In the genomic region with DNA sequence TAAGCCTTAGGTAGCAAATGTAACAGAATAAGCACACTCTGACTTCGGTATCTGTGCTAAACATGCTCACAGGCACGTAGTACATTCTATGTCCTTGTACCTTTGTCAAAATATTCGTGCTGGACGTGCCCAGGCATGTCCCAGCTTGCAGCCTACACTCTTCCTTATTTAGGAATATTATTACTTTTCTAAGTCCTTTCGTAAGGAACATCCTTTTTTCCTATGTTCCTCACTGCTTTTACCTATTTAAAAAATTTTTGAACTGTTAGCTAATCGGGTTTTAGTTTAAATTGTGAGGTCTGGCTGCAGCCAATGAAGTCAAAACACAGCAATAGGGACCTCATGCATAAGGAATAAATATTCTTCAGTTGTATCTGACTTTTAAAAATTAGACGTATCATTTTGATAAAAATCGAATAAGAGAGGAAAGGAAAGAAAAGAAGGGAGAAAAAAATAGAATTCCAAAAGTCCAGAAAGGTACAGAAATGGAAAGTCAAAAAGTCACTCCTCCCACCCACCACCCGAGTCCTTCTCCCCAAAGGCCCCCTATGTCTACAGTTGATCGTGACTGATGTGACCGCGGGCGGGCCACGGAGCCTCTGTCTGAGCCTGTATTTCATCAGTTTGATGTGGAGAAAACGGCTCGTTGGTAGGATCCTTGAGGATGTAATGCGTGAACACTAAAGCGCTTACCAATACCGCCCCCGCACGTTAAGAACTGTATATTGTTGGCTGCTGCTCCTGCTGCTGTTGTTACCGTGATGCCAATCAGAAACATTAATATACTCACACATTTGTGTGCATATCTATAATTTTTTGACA, we compare ENCODE assay signal across 8 cellular contexts. TPM values are rescaled to one million over a fixed set of nuclear protein-coding genes. Genes with fewer than 3 reads are reported as not detected.
A peak's percentile ranks its signal among the peaks of the same experiment; 100 is the strongest.
DNase-seq lines count a peak whose midpoint lies in the region; ATAC-seq, FAIRE-seq and TF ChIP-seq lines count a peak whose summit lies in the region.

No MANE protein-coding gene starts in this region.

- TF ChIP-seq POLR2A in GM12892 (IDR thresholded peaks at IDR 0.05; ENCODE audit: low read depth, low read length) = peak; percentile 35
- no peak for TF ChIP-seq POLR2A in GM12878 (IDR thresholded peaks at IDR 0.05; ENCODE audit: low read depth, low read length)

- H3K9me3 ChIP-seq in PC-9 (ENCODE audit: insufficient read depth, low read depth) (no peaks in the 10 kb centered on the region), GM12878 (replicated peaks; ENCODE audit: control insufficient read depth, insufficient read depth, low read length) (no peaks in the 10 kb centered on the region; the same call in 2 of the 3 replicates)

- H3K36me3 ChIP-seq in PC-9 (ENCODE audit: low read depth) (no peaks in the 10 kb centered on the region), GM12878 (ENCODE audit: control insufficient read depth in 2 of 2, insufficient read depth in 2 of 2, low read length in 1 of 2) (peaks cover 0 to 1% of the 10 kb centered on the region in 2 experiments; a peak in 2 of 4 replicates)

- H3K9ac ChIP-seq in GM12878 (ENCODE audit: control insufficient read depth, insufficient read depth, low read length) = peak overlapping the region; percentile 75

- BruUV-seq in PC-9 (replicated peaks; lab: Mats Ljungman, UMichigan) = TSS peak; percentile 64
- BruUV-seq in GM12878 (replicated peaks; lab: Mats Ljungman, UMichigan) = TSS peak; percentile 85

- H3K9me2 ChIP-seq in PC-9 (ENCODE audit: insufficient read depth) = no peaks in the 10 kb centered on the region

- TF ChIP-seq EP300 in GM12878 (IDR thresholded peaks at IDR 0.05; ENCODE audit: borderline replicate concordance in 1 of 2, control insufficient read depth in 1 of 2, low read depth in 2 of 2, low read length in 2 of 2) = no peak; a peak in 1 of 4 replicates

- H3K27me3 ChIP-seq in PC-9 (ENCODE audit: insufficient read depth, low read depth) (no peaks in the 10 kb centered on the region), GM12878 (replicated peaks in 1 of 2; ENCODE audit: control insufficient read depth in 2 of 2, insufficient read depth in 2 of 2, low read length in 1 of 2) (no peaks in the 10 kb centered on the region)

- TF ChIP-seq CTCF in PC-9 (conservative IDR thresholded peaks at IDR 0.05) = peak; percentile 65
- TF ChIP-seq CTCF in GM12878 (IDR thresholded peaks at IDR 0.05 in 2 of 3, conservative IDR thresholded peaks at IDR 0.05 in 1 of 3; ENCODE audit: control insufficient read depth in 2 of 3, extremely low read depth in 1 of 3, insufficient read depth in 1 of 3, low read depth in 3 of 3, low read length in 3 of 3) = peak; percentile 49 to 67 (median 54)

- H3K27ac ChIP-seq in PC-9 = peak overlapping the region; percentile 86
- peak overlapping the region; percentile 97 for H3K27ac ChIP-seq in GM12878 (ENCODE audit: control insufficient read depth, insufficient read depth)

- H3K4me1 ChIP-seq in PC-9 (replicated peaks; ENCODE audit: insufficient read depth) = peaks cover 23% of the 10 kb centered on the region
- peaks cover 17% of the 10 kb centered on the region for H3K4me1 ChIP-seq in GM12878 (ENCODE audit: control insufficient read depth, insufficient read depth, low read length)

- no peaks in the 10 kb centered on the region for H3K79me2 ChIP-seq in PC-9 (ENCODE audit: low read depth)
- no peaks in the 10 kb centered on the region for H3K79me2 ChIP-seq in GM12878 (ENCODE audit: control insufficient read depth, insufficient read depth, low read length)

- peak; percentile 32; the same call in 1 of the 2 replicates for TF ChIP-seq RAD21 in GM12878 (IDR thresholded peaks at IDR 0.05; ENCODE audit: insufficient read depth, low read depth, low read length)

- peak; percentile 14 for ATAC-seq in HG02623 (IDR thresholded peaks at IDR 0.05; ENCODE audit: unreplicated experiment)
- ATAC-seq in GM12878 = peak; percentile 55

- WGBS in GM12878 (ENCODE audit: insufficient coverage, insufficient replicate concordance, low lambda C conversion rate, missing lambda C conversion rate) = under 1% methylated on average over 22 of the region's 22 CpGs

- H3K4me2 ChIP-seq in PC-9 (peak overlapping the region; percentile 97), GM12878 (ENCODE audit: control insufficient read depth, insufficient read depth) (peak overlapping the region; percentile 90)

- H2AFZ ChIP-seq in PC-9 (peak overlapping the region; percentile 73), GM12878 (ENCODE audit: control insufficient read depth, low read depth, low read length) (0 out of 2 replicates have a peak overlapping the region, but pooled peaks have one; percentile 9)

- peak overlapping the region; percentile 67 for H3K4me3 ChIP-seq in PC-9
- peak overlapping the region; percentile 68 for H3K4me3 ChIP-seq in GM12878

- CTCF ChIA-PET in PC-9 (lab: Charles Lee) = interaction anchor here (0.6 to 5.1 kb wide), 2 partner anchors 33 to 38 kb away, joined by 3 to 37 read pairs; no protein-coding TSS in a partner anchor
- CTCF ChIA-PET in GM12878 (lab: Yijun Ruan, JAX) = interaction anchor here (0.9 to 13.6 kb wide), 9 partner anchors 12 to 167 kb away, joined by 3 to 523 read pairs (median 7); partner anchors contain the start of genes BRI3BP and UBC

- FAIRE-seq in GM12892 (lab: Jason Lieb, UNC) (peak; percentile 83), GM12878 (lab: Jason Lieb, UNC) (no peak)

- SMC1A ChIA-PET in GM12878 (lab: Charles Lee; ENCODE audit: uncharacterized antibody, unreplicated experiment) = interaction anchor here (1.2 to 9.3 kb wide), 9 partner anchors 12 to 164 kb away, joined by 3 to 294 read pairs (median 8); partner anchors contain the start of gene UBC

- intact Hi-C loops in PC-9 (cut with micrococcal nuclease; ENCODE audit: unreplicated experiment) = loop anchor here (1.0 to 2.0 kb wide), 3 partner anchors 11 to 72 kb away; no protein-coding TSS in a partner anchor
- intact Hi-C loops in GM12878 (cut with micrococcal nuclease; ENCODE audit: unreplicated experiment) = loop anchor here (1.0 to 2.0 kb wide), 3 partner anchors 22 to 55 kb away; partner anchors contain the start of gene DHX37

- H3F3A ChIP-seq in PC-9 (ENCODE audit: insufficient read depth, low read depth) = peaks cover 55% of the 10 kb centered on the region

- POLR2A ChIA-PET in PC-9 (lab: Charles Lee; ENCODE audit: unreplicated experiment) = interaction anchor here (0.5 to 2.0 kb wide), 2 partner anchors 10 to 21 kb away, joined by 4 to 15 read pairs; no protein-coding TSS in a partner anchor
- POLR2A ChIA-PET in GM12878 (lab: Charles Lee) = interaction anchor here (0.6 to 10.2 kb wide), 7 partner anchors 18 to 144 kb away, joined by 3 to 346 read pairs (median 10); partner anchors contain the start of genes BRI3BP and UBC

- H4K20me1 ChIP-seq in PC-9 (ENCODE audit: insufficient read depth) (0 out of 2 replicates have a peak, but pooled peaks cover 4% of the 10 kb centered on the region), GM12878 (ENCODE audit: control insufficient read depth, insufficient read depth) (no peaks in the 10 kb centered on the region)

- RAD21 ChIA-PET in GM12878 (lab: Charles Lee; ENCODE audit: unreplicated experiment) = interaction anchor here (0.9 to 8.4 kb wide), 13 partner anchors 11 to 589 kb away, joined by 3 to 246 read pairs (median 8); partner anchors contain the start of genes BRI3BP and UBC

- no peak for DNase-seq in GM12892 (ENCODE audit: insufficient read length)
- peak in 1 of 2 experiments; percentile 61 for DNase-seq in PC-9
- peak; percentile 55 for DNase-seq in GM12878 (ENCODE audit: low read depth, low spot score)
- DNase-seq in inferior parietal cortex (ENCODE audit: extremely low spot score) = peak; percentile 78
- DNase-seq in stimulated activated CD4-positive, alpha-beta T cell treated with anti-CD3 and anti-CD28 coated beads, Interleukin-2, amount 100 ng/mL, for 24 hours = peak; percentile 51 to 62
- no peak for DNase-seq in NK-92 treated with Interleukin-12 subunit alpha and Interleukin-12 subunit beta, amount 100 ng/mL, for 24 hours (lab: John Stamatoyannopoulos, UW)
- no peak for DNase-seq in DMS114 treated with DMSO at 0.1 percent for 48 hours (lab: John Stamatoyannopoulos, UW; ENCODE audit: unreplicated experiment)

- in situ Hi-C loops in GM12878 (cut with MboI) = no loop called here

RNA-seq across cellular contexts. Expression of gene UBC, which starts 24.4 kb away (rescaled TPM):
- 929 TPM for polyA plus RNA-seq in GM12892 (2012; ENCODE audit: missing spikeins)
- total RNA-seq in PC-9 (2021) = 748 and 783 TPM in 2 replicates
- total RNA-seq in GM12878 (2013; cell fraction: nucleolus; rRNA removed) = 329 and 366 TPM in 2 replicates
- total RNA-seq in GM12878 (2014; rRNA removed) = 883 and 944 TPM in 2 replicates
- 816 and 821 TPM in 2 replicates for total RNA-seq in GM12878 (2014; rRNA removed; fragmentation: Illumina TruSeq; extraction: Trizol)
- 736 and 799 TPM in 2 replicates for total RNA-seq in GM12878 (2021)
- 1,550 TPM for polyA plus RNA-seq in GM12878 (2011; ENCODE audit: low read depth)
- polyA plus RNA-seq in GM12878 (2011; rRNA removed) = 1,270 and 1,666 TPM in 2 replicates
- polyA plus RNA-seq in GM12878 (2011; cell fraction: cytosol; rRNA removed) = 1,638 and 1,774 TPM in 2 replicates
- 1,319 and 1,377 TPM in 2 replicates for polyA plus RNA-seq in GM12878 (2011; cell fraction: nucleus; rRNA removed)
- polyA plus RNA-seq in GM12878 (2012) = 962 and 1,441 TPM in 2 replicates
- polyA plus RNA-seq in GM12878 (2014; fragmentation: Illumina TruSeq; extraction: Trizol) = 973 and 1,123 TPM in 2 replicates
- 1,000 to 10,000 TPM in 1 of 2 experiments, 100 to 1,000 TPM in 1; 785 to 1,214 TPM for polyA plus RNA-seq in GM12878 (2014; fragmentation: Nextera tagmentation; extraction: Ambion mirVana)
- 610 and 653 TPM in 2 replicates for polyA plus RNA-seq in GM12878 (2014; rRNA removed)
- 100 to 1,000 TPM; 866 to 909 TPM for polyA plus RNA-seq in GM12878 (2016; fragmentation: Nextera tagmentation; extraction: Ambion mirVana)
- polyA minus RNA-seq in GM12878 (2011; rRNA and poly(A)+ RNA removed) = 980 and 1,147 TPM in 2 replicates
- polyA minus RNA-seq in GM12878 (2011; cell fraction: cytosol; rRNA and poly(A)+ RNA removed) = 232 and 279 TPM in 2 replicates
- 143 and 182 TPM in 2 replicates for polyA minus RNA-seq in GM12878 (2011; cell fraction: nucleus; rRNA and poly(A)+ RNA removed)

RNA-seq across cellular contexts. Expression of gene DHX37, which starts 50.1 kb away (rescaled TPM):
- 10.7 TPM for polyA plus RNA-seq in GM12892 (2012; ENCODE audit: missing spikeins)
- 19.5 and 20.2 TPM in 2 replicates for total RNA-seq in PC-9 (2021)
- 51.4 and 67.6 TPM in 2 replicates for total RNA-seq in GM12878 (2013; cell fraction: nucleolus; rRNA removed)
- total RNA-seq in GM12878 (2014; rRNA removed) = 29.0 and 32.5 TPM in 2 replicates
- total RNA-seq in GM12878 (2014; rRNA removed; fragmentation: Illumina TruSeq; extraction: Trizol) = 12.8 and 15.5 TPM in 2 replicates
- 40.7 and 45.5 TPM in 2 replicates for total RNA-seq in GM12878 (2021)
- 6.4 TPM for polyA plus RNA-seq in GM12878 (2011; ENCODE audit: low read depth)
- 4.4 and 11.8 TPM in 2 replicates for polyA plus RNA-seq in GM12878 (2011; rRNA removed)
- polyA plus RNA-seq in GM12878 (2011; cell fraction: cytosol; rRNA removed) = 12.9 and 16.4 TPM in 2 replicates
- polyA plus RNA-seq in GM12878 (2011; cell fraction: nucleus; rRNA removed) = 57.1 and 82.7 TPM in 2 replicates
- 16.8 and 20.4 TPM in 2 replicates for polyA plus RNA-seq in GM12878 (2012)
- polyA plus RNA-seq in GM12878 (2014; fragmentation: Illumina TruSeq; extraction: Trizol) = 4.5 and 12.5 TPM in 2 replicates
- under 1 TPM; 0.21 to 0.84 TPM for polyA plus RNA-seq in GM12878 (2014; fragmentation: Nextera tagmentation; extraction: Ambion mirVana)
- 24.3 and 28.5 TPM in 2 replicates for polyA plus RNA-seq in GM12878 (2014; rRNA removed)
- polyA plus RNA-seq in GM12878 (2016; fragmentation: Nextera tagmentation; extraction: Ambion mirVana) = 10 to 100 TPM; 29.9 to 31.5 TPM
- polyA minus RNA-seq in GM12878 (2011; rRNA and poly(A)+ RNA removed) = 16.5 and 29.9 TPM in 2 replicates
- polyA minus RNA-seq in GM12878 (2011; cell fraction: cytosol; rRNA and poly(A)+ RNA removed) = 13.2 and 14.7 TPM in 2 replicates
- polyA minus RNA-seq in GM12878 (2011; cell fraction: nucleus; rRNA and poly(A)+ RNA removed) = 16.6 and 36.5 TPM in 2 replicates

RNA-seq across cellular contexts. Expression of gene BRI3BP, which starts 54.6 kb away (rescaled TPM):
- polyA plus RNA-seq in GM12892 (2012; ENCODE audit: missing spikeins) = 19.7 TPM
- total RNA-seq in PC-9 (2021) (11.6 and 19.4 TPM in 2 replicates), GM12878 (2014; rRNA removed) (29.3 and 31.7 TPM in 2 replicates), GM12878 (2014; rRNA removed; fragmentation: Illumina TruSeq; extraction: Trizol) (28.7 and 30.1 TPM in 2 replicates), GM12878 (2021) (33.3 and 37.0 TPM in 2 replicates)
- 27.0 and 27.3 TPM in 2 replicates for total RNA-seq in GM12878 (2013; cell fraction: nucleolus; rRNA removed)
- polyA plus RNA-seq in GM12878 (2011; ENCODE audit: low read depth) = 8.5 TPM
- polyA plus RNA-seq in GM12878 (2011; rRNA removed) (27.6 and 33.0 TPM in 2 replicates), GM12878 (2014; fragmentation: Illumina TruSeq; extraction: Trizol) (30.3 and 31.9 TPM in 2 replicates), GM12878 (2014; fragmentation: Nextera tagmentation; extraction: Ambion mirVana) (10 to 100 TPM; 15.1 to 22.6 TPM), GM12878 (2014; rRNA removed) (24.3 and 24.6 TPM in 2 replicates), GM12878 (2016; fragmentation: Nextera tagmentation; extraction: Ambion mirVana) (10 to 100 TPM; 11.5 to 33.5 TPM)
- polyA plus RNA-seq in GM12878 (2011; cell fraction: cytosol; rRNA removed) = 21.9 and 24.3 TPM in 2 replicates
- 5.6 and 7.6 TPM in 2 replicates for polyA plus RNA-seq in GM12878 (2011; cell fraction: nucleus; rRNA removed)
- 14.7 and 17.3 TPM in 2 replicates for polyA plus RNA-seq in GM12878 (2012)
- 29.6 and 36.6 TPM in 2 replicates for polyA minus RNA-seq in GM12878 (2011; rRNA and poly(A)+ RNA removed)
- polyA minus RNA-seq in GM12878 (2011; cell fraction: cytosol; rRNA and poly(A)+ RNA removed) = 18.6 and 20.7 TPM in 2 replicates
- 3.6 and 8.3 TPM in 2 replicates for polyA minus RNA-seq in GM12878 (2011; cell fraction: nucleus; rRNA and poly(A)+ RNA removed)

Comparison
In these comparisons a context has a peak if more than half of its experiments do, and no peak if none do; other contexts are left out.
1. DNase-seq: peak in GM12878 (single experiment), inferior parietal cortex (single experiment) and stimulated activated CD4-positive, alpha-beta T cell treated with anti-CD3 and anti-CD28 coated beads, Interleukin-2, amount 100 ng/mL, for 24 hours (2 of 2); none in GM12892 (single experiment), NK-92 treated with Interleukin-12 subunit alpha and Interleukin-12 subunit beta, amount 100 ng/mL, for 24 hours (single experiment) and DMS114 treated with DMSO at 0.1 percent for 48 hours (single experiment).